Comparison of ENCODE assay signal across 11 cellular contexts in genomic region chr2:127423880-127424279, GRCh38. TPM values are rescaled to one million over a fixed set of nuclear protein-coding genes. Genes with fewer than 3 reads are reported as not detected.
DNase-seq lines count a peak whose midpoint lies in the region; ATAC-seq and TF ChIP-seq lines count a peak whose summit lies in the region.
"Had no signal": no experiment of that assay in that cellular context is flagged by ENCODE, and none has a peak within 500 bp of the region (broad histone marks: within the 10 kb centered on the region; RNA-seq: fewer than 3 reads in every experiment).

No MANE protein-coding gene starts in this region.

- TF ChIP-seq CTCF in breast epithelium (IDR thresholded peaks at IDR 0.05) (peak in 1 of 3 donors; percentile 18), osteocyte (IDR thresholded peaks at IDR 0.05) (peak; percentile 23)

- H3K4me1 ChIP-seq in breast epithelium: no peaks in the 10 kb centered on the region

- H3K4me3 Mint-ChIP-seq in osteocyte (ENCODE audit: unreplicated experiment): peak overlapping the region; percentile 71

- peak; percentile 36 for DNase-seq in ELR (ENCODE audit: low read depth)
- DNase-seq in NCI-H69 (lab: John Stamatoyannopoulos, UW): peak; percentile 26
- DNase-seq in breast epithelium (ENCODE audit: low spot score in 2 of 2): peak in 1 of 2 donors; percentile 11
- no peak for DNase-seq in osteocyte (ENCODE audit: extremely low spot score, unreplicated experiment)
- DNase-seq in glomerular visceral epithelial cell (ENCODE audit: extremely low spot score): no peak
- DNase-seq in islet precursor cell: no peak
- DNase-seq: activated CD8-positive, alpha-beta memory T cell treated with anti-CD3 and anti-CD28 coated beads, Interleukin-2, amount 50 U/mL, for 48 hours; foreskin melanocyte had no signal

- intact Hi-C loops in breast epithelium (cut with DNase I; ENCODE audit: low total_unique reads): no loop called here

- no peaks in the 10 kb centered on the region for H3K36me3 ChIP-seq in breast epithelium

- no peak for ATAC-seq in GM21367 (IDR thresholded peaks at IDR 0.05; ENCODE audit: unreplicated experiment)
- ATAC-seq in GM19023 (IDR thresholded peaks at IDR 0.05; ENCODE audit: unreplicated experiment): no peak

- H3K9me3 Mint-ChIP-seq in osteocyte (ENCODE audit: unreplicated experiment): no peaks in the 10 kb centered on the region

- no peaks in the 10 kb centered on the region for H3K9me3 ChIP-seq in breast epithelium

- H3K4me1 Mint-ChIP-seq in osteocyte (ENCODE audit: unreplicated experiment): peaks cover 17% of the 10 kb centered on the region

- H3K27me3 Mint-ChIP-seq in osteocyte (ENCODE audit: unreplicated experiment): peaks cover 6% of the 10 kb centered on the region

- H3K27me3 ChIP-seq in breast epithelium: peaks cover 5 to 19% of the 10 kb centered on the region in 2 donors

- H3K36me3 Mint-ChIP-seq in osteocyte (ENCODE audit: unreplicated experiment): no peaks in the 10 kb centered on the region

- H3K27ac ChIP-seq in breast epithelium: no peak overlapping the region

- H3K27ac Mint-ChIP-seq in osteocyte (ENCODE audit: unreplicated experiment): no peak overlapping the region

- no peak for TF ChIP-seq POLR2A in breast epithelium (IDR thresholded peaks at IDR 0.05)

- H3K4me3 ChIP-seq in breast epithelium: peak overlapping the region; percentile 16 to 52 (median 41)

RNA-seq across cellular contexts. Expression of gene PROC, which starts 5.7 kb away (rescaled TPM):
- not detected for total RNA-seq in breast epithelium
- 1.6 and 2.5 TPM in 2 replicates for total RNA-seq in osteocyte
- total RNA-seq: pulmonary artery endothelial cell had no signal

RNA-seq across cellular contexts. Expression of gene MAP3K2, which starts 36.1 kb away (rescaled TPM):
- total RNA-seq in breast epithelium (10 to 100 TPM; 55.7 to 62.2 (median 58.4) TPM), osteocyte (60.9 and 63.9 TPM in 2 replicates)

Comparison
In these comparisons a context has a peak if more than half of its experiments do, and no peak if none do; other contexts are left out.
1. DNase-seq: peak in ELR (single experiment) and NCI-H69 (single experiment); none in osteocyte (single experiment), glomerular visceral epithelial cell (single experiment) and islet precursor cell (single experiment).